In genomic region chr5:177402271-177403043, GRCh38 we compare ENCODE assay signal across 6 cellular contexts.
DNase-seq lines count a peak whose midpoint lies in the region.

No MANE protein-coding gene starts in this region.

- no peaks in the 10 kb centered on the region for H3K4me1 ChIP-seq in iPS-15b (ENCODE audit: control insufficient read depth, insufficient read depth, low read length)

- no peaks in the 10 kb centered on the region for H3K36me3 ChIP-seq in iPS-15b (ENCODE audit: control insufficient read depth, insufficient read depth, low read length)

- peaks cover 62% of the 10 kb centered on the region for H3K27me3 ChIP-seq in iPS-15b (ENCODE audit: control insufficient read depth, insufficient read depth, low read length)

- H3K9ac ChIP-seq in iPS-15b (ENCODE audit: low read depth, low read length), result peak overlapping the region; percentile 29

- peak overlapping the region; percentile 69 for H3K4me3 ChIP-seq in iPS-15b (ENCODE audit: low read depth, low read length)

- no peaks in the 10 kb centered on the region for H3K9me3 ChIP-seq in iPS-15b (ENCODE audit: control insufficient read depth, insufficient read depth, low read length)

- DNase-seq in DMS153 (lab: John Stamatoyannopoulos, UW) (peak; percentile 70), NCI-H2081 treated with DMSO at 0.1 percent for 48 hours (lab: John Stamatoyannopoulos, UW) (peak; percentile 76), activated T-cell treated with anti-CD3 and anti-CD28 coated beads for 48 hours (ENCODE audit: low read depth) (peak; percentile 63), Ammon's horn (ENCODE audit: low spot score) (no peak)
- DNase-seq in stimulated activated naive CD4-positive, alpha-beta T cell treated with Interleukin-2 at 50 U/mL for 16 hours (lab: John Stamatoyannopoulos, UW), result peak; percentile 65
